ENCODE assay signal across 8 cellular contexts in genomic region chr11:67239795-67240574, GRCh38. TPM values are rescaled to one million over a fixed set of nuclear protein-coding genes. Genes with fewer than 3 reads are reported as not detected.
DNase-seq lines count a peak whose midpoint lies in the region; ATAC-seq and TF ChIP-seq lines count a peak whose summit lies in the region.

No MANE protein-coding gene starts in this region.

- H3K4me3 ChIP-seq in duodenal mucosa (ENCODE audit: low read depth in 1 of 2, low read length in 2 of 2) (peak overlapping the region; percentile 76 to 89), lower leg skin (ENCODE audit: low read depth, poor library complexity, severe bottlenecking) (peak overlapping the region; percentile 61)

- peaks cover 18 to 21% of the 10 kb centered on the region in 2 donors for H3K36me3 ChIP-seq in duodenal mucosa (ENCODE audit: control insufficient read depth in 1 of 2, insufficient read depth in 2 of 2, low read length in 2 of 2)

- peak; percentile 88 for ATAC-seq in CD4-positive, alpha-beta T cell (ENCODE audit: poor library complexity)
- ATAC-seq in GM19452 (IDR thresholded peaks at IDR 0.05; ENCODE audit: unreplicated experiment) = peak; percentile 87

- H3K27ac ChIP-seq in CD4-positive, alpha-beta T cell (ENCODE audit: low read depth, low read length) = peak overlapping the region; percentile 98
- H3K27ac ChIP-seq in duodenal mucosa (ENCODE audit: low read depth, low read length) = peak overlapping the region; percentile 88

- no peaks in the 10 kb centered on the region for H3K27me3 ChIP-seq in CD4-positive, alpha-beta T cell (ENCODE audit: control insufficient read depth, insufficient read depth, low read length)
- H3K27me3 ChIP-seq in duodenal mucosa (ENCODE audit: control insufficient read depth in 1 of 2, insufficient read depth in 2 of 2, low read length in 2 of 2) = no peaks in the 10 kb centered on the region

- POLR2A ChIA-PET in CD4-positive, alpha-beta T cell (lab: Charles Lee) = interaction anchor here (0.6 to 4.2 kb wide), 59 partner anchors 8 to 1741 kb away, joined by 3 to 56 read pairs (median 5); partner anchors contain the start of genes AIP, ANKRD13D, CLCF1 and DPP3
- POLR2A ChIA-PET in activated CD4-positive, alpha-beta memory T cell treated with anti-CD3 and anti-CD28 coated beads, Interleukin-2, amount 10 ng/mL, durations not matched to agents 7 days and 5 days (lab: Charles Lee) = interaction anchor here (0.8 to 3.5 kb wide), 39 partner anchors 8 to 1665 kb away, joined by 3 to 66 read pairs (median 5); partner anchors contain the start of genes ACTN3, ANKRD13D, CLCF1 and KDM2A

- peaks cover 61% of the 10 kb centered on the region for H3K4me1 Mint-ChIP-seq in CD4-positive, alpha-beta T cell (ENCODE audit: low read depth)
- H3K4me1 Mint-ChIP-seq in activated CD4-positive, alpha-beta memory T cell treated with anti-CD3 and anti-CD28 coated beads, Interleukin-2, amount 10 ng/mL, durations not matched to agents 7 days and 5 days = peaks cover 50% of the 10 kb centered on the region

- H3K36me3 Mint-ChIP-seq in CD4-positive, alpha-beta T cell (ENCODE audit: low read depth) = peaks cover 56% of the 10 kb centered on the region
- H3K36me3 Mint-ChIP-seq in activated CD4-positive, alpha-beta memory T cell treated with anti-CD3 and anti-CD28 coated beads, Interleukin-2, amount 10 ng/mL, durations not matched to agents 7 days and 5 days (ENCODE audit: low read depth) = peaks cover 43% of the 10 kb centered on the region

- H3K9ac ChIP-seq in duodenal mucosa (ENCODE audit: low read depth in 1 of 2, low read length in 2 of 2) = peak overlapping the region; percentile 79 to 86

- peak overlapping the region; percentile 98 for H3K27ac Mint-ChIP-seq in CD4-positive, alpha-beta T cell
- peak overlapping the region; percentile 96 for H3K27ac Mint-ChIP-seq in activated CD4-positive, alpha-beta memory T cell treated with anti-CD3 and anti-CD28 coated beads, Interleukin-2, amount 10 ng/mL, durations not matched to agents 7 days and 5 days

- intact Hi-C loops in CD4-positive, alpha-beta T cell (cut with DNase I, micrococcal nuclease) = loop anchor here (2.0 to 10.0 kb wide), 6 partner anchors 23 to 283 kb away; partner anchors contain the start of genes CDK2AP2 (in 2 of the 2), PITPNM1 (in 2 of the 2) and PC (in 1 of the 2)
- intact Hi-C loops in lower leg skin (cut with DNase I; ENCODE audit: low total_unique reads) = no loop called here

- no peak for TF ChIP-seq CTCF in CD4-positive, alpha-beta T cell (IDR thresholded peaks at IDR 0.05)
- no peak for TF ChIP-seq CTCF in lower leg skin (IDR thresholded peaks at IDR 0.05)

- WGBS in lower leg skin, 2 donors = 1% methylated on average over 29 to 31 of the region's 31 CpGs

- CTCF ChIA-PET in CD4-positive, alpha-beta T cell (lab: Charles Lee) = interaction anchor here (1.0 to 2.7 kb wide), 6 partner anchors 13 to 142 kb away, joined by 3 to 16 read pairs (median 5); partner anchors contain the start of gene ANKRD13D
- CTCF ChIA-PET in activated CD4-positive, alpha-beta memory T cell treated with anti-CD3 and anti-CD28 coated beads, Interleukin-2, amount 10 ng/mL, durations not matched to agents 7 days and 5 days (lab: Charles Lee) = interaction anchor here (0.6 to 3.9 kb wide), 20 partner anchors 12 to 390 kb away, joined by 3 to 41 read pairs (median 4); partner anchors contain the start of genes KDM2A, NUDT8 and PPP1CA

- no peaks in the 10 kb centered on the region for H3K27me3 Mint-ChIP-seq in CD4-positive, alpha-beta T cell
- no peaks in the 10 kb centered on the region for H3K27me3 Mint-ChIP-seq in activated CD4-positive, alpha-beta memory T cell treated with anti-CD3 and anti-CD28 coated beads, Interleukin-2, amount 10 ng/mL, durations not matched to agents 7 days and 5 days

- TF ChIP-seq POLR2A in lower leg skin (IDR thresholded peaks at IDR 0.05) = peak in 1 of 2 donors; percentile 60

- no peaks in the 10 kb centered on the region for H3K9me3 Mint-ChIP-seq in CD4-positive, alpha-beta T cell
- no peaks in the 10 kb centered on the region for H3K9me3 Mint-ChIP-seq in activated CD4-positive, alpha-beta memory T cell treated with anti-CD3 and anti-CD28 coated beads, Interleukin-2, amount 10 ng/mL, durations not matched to agents 7 days and 5 days

- no peaks in the 10 kb centered on the region for H3K9me3 ChIP-seq in CD4-positive, alpha-beta T cell (ENCODE audit: control insufficient read depth, low read length)
- no peaks in the 10 kb centered on the region for H3K9me3 ChIP-seq in duodenal mucosa (ENCODE audit: control insufficient read depth in 1 of 2, low read length in 2 of 2)

- H3K4me1 ChIP-seq in duodenal mucosa (ENCODE audit: control insufficient read depth in 1 of 2, insufficient read depth in 2 of 2, low read length in 2 of 2) = peaks cover 30 to 39% of the 10 kb centered on the region in 2 donors

- peak; percentile 91 to 98 (median 94) for DNase-seq in CD4-positive, alpha-beta T cell
- DNase-seq in HK-2 (ENCODE audit: unreplicated experiment) (peak; percentile 93), NCI-H82 treated with DMSO at 0.1 percent for 48 hours (lab: John Stamatoyannopoulos, UW; ENCODE audit: unreplicated experiment) (peak; percentile 93), lower leg skin (ENCODE audit: low spot score in 2 of 2) (peak; percentile 97 to 99)
- DNase-seq in activated CD4-positive, alpha-beta memory T cell treated with anti-CD3 and anti-CD28 coated beads, Interleukin-2, amount 10 ng/mL, durations not matched to agents 7 days and 5 days = peak; percentile 97
- peak; percentile 90 to 98 for DNase-seq in stimulated activated CD4-positive, alpha-beta T cell treated with anti-CD3 and anti-CD28 coated beads, Interleukin-4, amount 100 ng/mL, for 4 hours

- H3K4me3 Mint-ChIP-seq in CD4-positive, alpha-beta T cell = peak overlapping the region; percentile 100
- peak overlapping the region; percentile 99 for H3K4me3 Mint-ChIP-seq in activated CD4-positive, alpha-beta memory T cell treated with anti-CD3 and anti-CD28 coated beads, Interleukin-2, amount 10 ng/mL, durations not matched to agents 7 days and 5 days

RNA-seq across cellular contexts. Expression of gene GRK2, which starts 26.3 kb away (rescaled TPM):
- 100 to 1,000 TPM; 309 to 325 TPM for total RNA-seq in CD4-positive, alpha-beta T cell
- total RNA-seq in activated CD4-positive, alpha-beta memory T cell treated with anti-CD3 and anti-CD28 coated beads, Interleukin-2, amount 10 ng/mL, durations not matched to agents 7 days and 5 days = 100 to 1,000 TPM; 333 to 338 TPM
- total RNA-seq in lower leg skin = 100 to 1,000 TPM in 3 of 4 donors, 10 to 100 TPM in 1; 81.1 to 127 (median 114) TPM

RNA-seq across cellular contexts. Expression of gene ANKRD13D, which starts 49.1 kb away (rescaled TPM):
- 100 to 1,000 TPM; 160 to 161 TPM for total RNA-seq in CD4-positive, alpha-beta T cell
- total RNA-seq in activated CD4-positive, alpha-beta memory T cell treated with anti-CD3 and anti-CD28 coated beads, Interleukin-2, amount 10 ng/mL, durations not matched to agents 7 days and 5 days = 100 to 1,000 TPM; 157 to 163 TPM
- total RNA-seq in lower leg skin = 10 to 100 TPM; 60.5 to 84.7 (median 72.8) TPM

Comparison
In these comparisons a context has a peak if more than half of its experiments do, and no peak if none do; other contexts are left out.
1. Peak in every context shown above with its lines: DNase-seq, ATAC-seq, H3K4me3 ChIP-seq and H3K27ac ChIP-seq.